In the genomic region with DNA sequence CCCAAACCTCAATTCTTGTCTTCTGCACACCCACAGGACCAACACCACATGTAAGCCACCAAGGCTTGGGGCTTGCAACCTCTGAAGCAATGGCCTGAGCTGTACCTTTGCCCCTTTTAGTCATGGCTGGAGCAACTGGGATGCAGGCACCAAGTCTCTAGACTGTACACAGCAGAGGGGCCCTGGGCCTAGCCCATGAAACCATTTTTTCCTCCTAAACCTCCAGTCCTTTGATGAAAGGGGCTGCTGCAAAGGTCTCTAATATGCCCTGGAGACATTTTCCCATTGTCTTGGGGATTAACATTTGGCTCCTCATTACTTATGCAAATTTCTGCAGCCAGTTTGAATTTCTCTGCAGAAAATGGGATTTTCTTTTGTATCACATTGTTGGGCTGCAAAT, we compare ENCODE assay signal across 2 cellular contexts. TPM values are rescaled to one million over a fixed set of nuclear protein-coding genes. Genes with fewer than 3 reads are reported as not detected.
DNase-seq lines count a peak whose midpoint lies in the region; ATAC-seq, FAIRE-seq and TF ChIP-seq lines count a peak whose summit lies in the region.
"Not testable (repeated sequence)": the region's sequence is repeated elsewhere in the genome, so short reads cannot be mapped to it uniquely, and the experiment has no call there.

No MANE protein-coding gene starts in this region.

- H3K4me3 ChIP-seq in A549; HEK293 (ENCODE audit: low read depth, low read length): not testable (repeated sequence)

- H3K4me2 ChIP-seq in A549 = not testable (repeated sequence)

- FAIRE-seq in A549 (lab: Jason Lieb, UNC) = not testable (repeated sequence)

- not testable (repeated sequence) for H3K27ac ChIP-seq in A549; HEK293 (ENCODE audit: extremely low read depth, low read depth, low read length)

- CTCF ChIA-PET in A549 (lab: Yijun Ruan, JAX); HEK293 (lab: Yijun Ruan, JAX): not testable (repeated sequence)

- POLR2A ChIA-PET in A549 (lab: Yijun Ruan, JAX); HEK293 (lab: Yijun Ruan, JAX): not testable (repeated sequence)

- TF ChIP-seq POLR2A in A549 (IDR thresholded peaks at IDR 0.05; ENCODE audit: low read length) = not testable (repeated sequence)

- not testable (repeated sequence) for H3K4me1 ChIP-seq in A549; HEK293 (ENCODE audit: control insufficient read depth, insufficient read depth, low read length)

- H3K9me3 ChIP-seq in A549; HEK293 (ENCODE audit: control insufficient read depth, insufficient read depth, low read depth, low read length): not testable (repeated sequence)

- DNase-seq in A549 (ENCODE audit: low read depth in 1 of 2, low spot score in 1 of 2) = not testable (repeated sequence)

- ATAC-seq in A549 = not testable (repeated sequence)

- not testable (repeated sequence) for TF ChIP-seq RAD21 in A549 (conservative IDR thresholded peaks at IDR 0.05 in 1 of 2, IDR thresholded peaks at IDR 0.05 in 1 of 2)

- TF ChIP-seq CTCF in A549 (IDR thresholded peaks at IDR 0.05); HEK293 (tag by site-specific recombination; IDR thresholded peaks at IDR 0.05): not testable (repeated sequence)

- TF ChIP-seq EP300 in A549 (IDR thresholded peaks at IDR 0.05) = not testable (repeated sequence)

- not testable (repeated sequence) for H3K36me3 ChIP-seq in HEK293 (ENCODE audit: control insufficient read depth in 2 of 2, insufficient read depth in 1 of 2, low read length in 2 of 2)

TF ChIP-seq in A549, 52 proteins besides CTCF, POLR2A, EP300 and RAD21:
- TF ChIP-seq ZFP36 (IDR thresholded peaks at IDR 0.05; ENCODE audit: borderline replicate concordance, partially characterized antibody) = peak; percentile 47

TF ChIP-seq in HEK293, 187 proteins besides CTCF, POLR2A, EP300 and RAD21:
- TF ChIP-seq ZNF585B (tag by site-specific recombination; IDR thresholded peaks at IDR 0.05) (peak; percentile 96), TRIM28 (IDR thresholded peaks at IDR 0.05; ENCODE audit: borderline replicate concordance, low read length) (peak; percentile 12; the same call in 1 of the 2 replicates)

RNA-seq across cellular contexts. Expression of a gene that starts 38.3 kb away (rescaled TPM):
- polyA plus RNA-seq in A549 (2011; rRNA removed) (18.4 and 50.8 TPM in 2 replicates), A549 (2017; fragmentation: RNase III; extraction: RNeasy Plus Mini Kit Qiagen cat#74134 plus additional on column Dnase treatment) (49.8 to 52.9 TPM (median 49.9 TPM) in 3 replicates)
- 2.7 and 5.4 TPM in 2 replicates for polyA plus RNA-seq in A549 (2012; cell fraction: cytosol; rRNA removed)
- polyA plus RNA-seq in A549 (2012; cell fraction: nucleus; rRNA removed) = 0.84 and 1.4 TPM in 2 replicates
- polyA minus RNA-seq in A549 (2011; rRNA and poly(A)+ RNA removed) = 0.39 and 1.4 TPM in 2 replicates
